In genomic region chr16:87132361-87133014, GRCh38 we compare ENCODE assay signal across 13 cellular contexts.
A peak's percentile ranks its signal among the peaks of the same experiment; 100 is the strongest.
DNase-seq lines count a peak whose midpoint lies in the region; ATAC-seq and TF ChIP-seq lines count a peak whose summit lies in the region.
"Had no signal": no experiment of that assay in that cellular context is flagged by ENCODE, and none has a peak within 500 bp of the region (broad histone marks: within the 10 kb centered on the region; RNA-seq: fewer than 3 reads in every experiment).

No MANE protein-coding gene starts in this region.

- H3K4me1 ChIP-seq in fibroblast of lung (ENCODE audit: control insufficient read depth, extremely low read depth, insufficient read depth, low read length), result no peaks in the 10 kb centered on the region

- no peaks in the 10 kb centered on the region for H3K36me3 Mint-ChIP-seq in activated CD4-positive, alpha-beta T cell treated with anti-CD3 and anti-CD28 coated beads, Interleukin-2, amount 10 ng/mL, durations not matched to agents 7 days and 5 days (ENCODE audit: low read depth)
- H3K36me3 Mint-ChIP-seq in naive thymus-derived CD8-positive, alpha-beta T cell, result peaks cover 0 to 12% (median 7%) of the 10 kb centered on the region in 3 donors

- H3K27ac Mint-ChIP-seq in activated CD4-positive, alpha-beta T cell treated with anti-CD3 and anti-CD28 coated beads, Interleukin-2, amount 10 ng/mL, durations not matched to agents 7 days and 5 days, result no peak overlapping the region
- no peak overlapping the region for H3K27ac Mint-ChIP-seq in naive thymus-derived CD8-positive, alpha-beta T cell
- H3K27ac Mint-ChIP-seq: dendritic cell treated with granulocyte-macrophage colony-stimulating factor and Interleukin-4, amounts not matched to agents 40 ng/mL and 50 ng/mL, for 4 days had no signal

- H3K9me3 ChIP-seq in AG04450 (ENCODE audit: control insufficient read depth, insufficient read depth, low read length) (peaks cover 21% of the 10 kb centered on the region), fibroblast of lung (ENCODE audit: control insufficient read depth, insufficient read depth, low read depth, low read length) (no peaks in the 10 kb centered on the region)

- H3K4me3 ChIP-seq in AG04450 (ENCODE audit: low read depth, low read length) (no peak overlapping the region), fibroblast of lung (replicated peaks in 1 of 4; ENCODE audit: control extremely low read depth in 1 of 4, insufficient read depth in 1 of 4, low read depth in 3 of 4, low read length in 4 of 4) (no peak overlapping the region)
- H3K4me3 ChIP-seq: skin epidermis had no signal

- H2AFZ ChIP-seq in fibroblast of lung (ENCODE audit: low read length), result no peak overlapping the region

- no peaks in the 10 kb centered on the region for H4K20me1 ChIP-seq in fibroblast of lung (ENCODE audit: control insufficient read depth, extremely low read depth, insufficient read depth, low read length)

- ATAC-seq in naive thymus-derived CD8-positive, alpha-beta T cell, result no peak

- H3K27me3 ChIP-seq in AG04450 (ENCODE audit: control insufficient read depth, insufficient read depth, low read length), result peaks cover 34% of the 10 kb centered on the region
- peaks cover 2% of the 10 kb centered on the region for H3K27me3 ChIP-seq in fibroblast of lung (ENCODE audit: control insufficient read depth, insufficient read depth, low read length)

- POLR2A ChIA-PET in AG04450 (lab: Yijun Ruan, JAX), result no interaction called here
- POLR2A ChIA-PET in activated CD4-positive, alpha-beta T cell treated with anti-CD3 and anti-CD28 coated beads, Interleukin-2, amount 10 ng/mL, durations not matched to agents 7 days and 5 days (lab: Charles Lee), result no interaction called here
- POLR2A ChIA-PET in naive thymus-derived CD8-positive, alpha-beta T cell (lab: Charles Lee), result no interaction called here

- H3K4me1 Mint-ChIP-seq in activated CD4-positive, alpha-beta T cell treated with anti-CD3 and anti-CD28 coated beads, Interleukin-2, amount 10 ng/mL, durations not matched to agents 7 days and 5 days, result no peaks in the 10 kb centered on the region
- H3K4me1 Mint-ChIP-seq in naive thymus-derived CD8-positive, alpha-beta T cell, result peaks cover 0 to 6% (median 0%) of the 10 kb centered on the region in 4 donors

- H3K4me2 ChIP-seq in fibroblast of lung (ENCODE audit: extremely low read depth, insufficient read depth, low read length), result no peak overlapping the region

- H3K27ac ChIP-seq in AG04450 (ENCODE audit: low read depth, low read length) (no peak overlapping the region), fibroblast of lung (ENCODE audit: insufficient read depth, low read length) (no peak overlapping the region)
- H3K27ac ChIP-seq: skin epidermis had no signal

- peak; percentile 8 for DNase-seq in AG04450 (ENCODE audit: low read depth, low spot score)
- peak; percentile 79 for DNase-seq in M059J (ENCODE audit: low read depth)
- peak; percentile 47 to 83 for DNase-seq in fibroblast of lung (ENCODE audit: low read depth in 2 of 2)
- peak; percentile 24 for DNase-seq in myocyte (ENCODE audit: low read depth)
- DNase-seq in activated CD4-positive, alpha-beta T cell treated with anti-CD3 and anti-CD28 coated beads, Interleukin-2, amount 10 ng/mL, durations not matched to agents 7 days and 5 days, result no peak
- DNase-seq in SKM-1 treated with dmso at 0.1 percent for 144 hours (lab: John Stamatoyannopoulos, UW; ENCODE audit: unreplicated experiment), result no peak
- DNase-seq in activated effector memory CD4-positive, alpha-beta T cell treated with Interleukin-2 at 50 U/mL for 16 hours, result no peak
- no peak for DNase-seq in naive thymus-derived CD8-positive, alpha-beta T cell
- DNase-seq: ACHN, activated T-cell treated with anti-CD3 and anti-CD28 coated beads for 4 hours, NCI-H446 had no signal

- H3K9ac ChIP-seq in fibroblast of lung (ENCODE audit: insufficient read depth, low read length), result no peak overlapping the region

- no peak overlapping the region for H3K4me3 Mint-ChIP-seq in activated CD4-positive, alpha-beta T cell treated with anti-CD3 and anti-CD28 coated beads, Interleukin-2, amount 10 ng/mL, durations not matched to agents 7 days and 5 days
- no peak overlapping the region for H3K4me3 Mint-ChIP-seq in naive thymus-derived CD8-positive, alpha-beta T cell
- H3K4me3 Mint-ChIP-seq: dendritic cell treated with granulocyte-macrophage colony-stimulating factor and Interleukin-4, amounts not matched to agents 40 ng/mL and 50 ng/mL, for 4 days had no signal

- no peaks in the 10 kb centered on the region for H3K27me3 Mint-ChIP-seq in activated CD4-positive, alpha-beta T cell treated with anti-CD3 and anti-CD28 coated beads, Interleukin-2, amount 10 ng/mL, durations not matched to agents 7 days and 5 days
- H3K27me3 Mint-ChIP-seq in naive thymus-derived CD8-positive, alpha-beta T cell, result peaks cover 0 to 11% (median 0%) of the 10 kb centered on the region in 5 donors
- H3K27me3 Mint-ChIP-seq: dendritic cell treated with granulocyte-macrophage colony-stimulating factor and Interleukin-4, amounts not matched to agents 40 ng/mL and 50 ng/mL, for 4 days had no signal

- no peaks in the 10 kb centered on the region for H3K36me3 ChIP-seq in fibroblast of lung (ENCODE audit: control insufficient read depth, insufficient read depth, low read length)

- CTCF ChIA-PET in AG04450 (lab: Charles Lee), result no interaction called here
- CTCF ChIA-PET in activated CD4-positive, alpha-beta T cell treated with anti-CD3 and anti-CD28 coated beads, Interleukin-2, amount 10 ng/mL, durations not matched to agents 7 days and 5 days (lab: Charles Lee), result no interaction called here

- no peaks in the 10 kb centered on the region for H3K79me2 ChIP-seq in fibroblast of lung (ENCODE audit: control insufficient read depth, insufficient read depth, low read length)

- no peaks in the 10 kb centered on the region for H3K9me3 Mint-ChIP-seq in activated CD4-positive, alpha-beta T cell treated with anti-CD3 and anti-CD28 coated beads, Interleukin-2, amount 10 ng/mL, durations not matched to agents 7 days and 5 days
- H3K9me3 Mint-ChIP-seq in naive thymus-derived CD8-positive, alpha-beta T cell, result peaks cover 0 to 9% (median 6%) of the 10 kb centered on the region in 9 donors
- H3K9me3 Mint-ChIP-seq: dendritic cell treated with granulocyte-macrophage colony-stimulating factor and Interleukin-4, amounts not matched to agents 40 ng/mL and 50 ng/mL, for 4 days had no signal

- TF ChIP-seq CTCF in AG04450 (IDR thresholded peaks at IDR 0.05; ENCODE audit: low read depth, low read length) (no peak), fibroblast of lung (conservative IDR thresholded peaks at IDR 0.05 in 1 of 2, IDR thresholded peaks at IDR 0.05 in 1 of 2; ENCODE audit: low read depth in 1 of 2, low read length in 2 of 2) (no peak)

Comparison
In these comparisons a context has a peak if more than half of its experiments do, and no peak if none do; other contexts are left out.
1. DNase-seq: peak in AG04450 (single experiment), M059J (single experiment), fibroblast of lung (2 of 2) and myocyte (single experiment); none in activated CD4-positive, alpha-beta T cell treated with anti-CD3 and anti-CD28 coated beads, Interleukin-2, amount 10 ng/mL, durations not matched to agents 7 days and 5 days (single experiment), SKM-1 treated with dmso at 0.1 percent for 144 hours (single experiment), activated effector memory CD4-positive, alpha-beta T cell treated with Interleukin-2 at 50 U/mL for 16 hours (single experiment) and naive thymus-derived CD8-positive, alpha-beta T cell (0 of 10).